In the genomic region with DNA sequence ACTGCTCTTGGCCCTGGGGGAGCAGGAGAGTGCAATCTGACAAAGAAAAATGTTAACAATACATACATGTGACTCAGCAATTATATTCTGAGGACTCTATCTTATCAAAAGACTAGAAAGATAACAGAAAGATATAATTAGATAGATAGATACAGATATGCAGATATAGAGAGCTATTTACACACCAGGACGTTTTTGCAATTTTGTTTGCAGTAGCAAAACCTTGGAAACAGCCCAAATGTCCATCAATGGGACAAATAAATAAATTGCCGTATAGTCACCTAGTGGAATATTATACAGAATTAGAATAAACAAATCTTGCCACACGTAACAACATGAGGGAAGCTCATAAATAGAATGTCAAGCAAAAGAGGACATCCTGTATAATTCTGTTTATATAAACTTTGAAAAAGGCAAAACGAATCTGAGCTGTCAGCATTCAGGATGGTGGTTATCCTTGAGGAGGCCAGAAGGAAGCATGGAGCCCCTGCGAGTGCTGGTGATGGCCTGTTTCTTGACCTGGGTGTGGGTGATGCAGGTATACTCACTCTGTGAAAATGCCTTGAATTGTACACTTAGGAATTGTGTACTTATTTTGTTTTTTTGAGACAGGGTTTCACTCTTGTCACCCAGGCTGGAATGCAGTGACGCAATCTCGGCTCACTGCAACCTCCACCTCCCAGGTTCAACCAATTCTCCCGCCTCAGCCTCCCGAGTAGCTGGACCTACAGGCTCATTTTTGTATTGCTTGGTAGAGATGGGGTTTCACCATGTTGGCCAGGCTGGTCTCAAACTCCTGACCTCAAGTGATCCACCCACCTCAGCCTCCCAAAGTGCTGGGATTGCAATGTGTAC, we compare ENCODE assay signal across 18 cellular contexts. TPM values are rescaled to one million over a fixed set of nuclear protein-coding genes. Genes with fewer than 3 reads are reported as not detected.
DNase-seq lines count a peak whose midpoint lies in the region; ATAC-seq, FAIRE-seq and TF ChIP-seq lines count a peak whose summit lies in the region.
"Had no signal": no experiment of that assay in that cellular context is flagged by ENCODE, and none has a peak within 500 bp of the region (broad histone marks: within the 10 kb centered on the region; RNA-seq: fewer than 3 reads in every experiment).

No MANE protein-coding gene starts in this region.

- TF ChIP-seq CTCF in 22Rv1 (IDR thresholded peaks at IDR 0.05) (no peak), PC-9 (conservative IDR thresholded peaks at IDR 0.05) (no peak), pancreas (IDR thresholded peaks at IDR 0.05) (no peak)

- no peak overlapping the region for H2AFZ ChIP-seq in PC-9

- no peaks in the 10 kb centered on the region for H3K9me2 ChIP-seq in PC-9 (ENCODE audit: insufficient read depth)

- CTCF ChIA-PET in PC-9 (lab: Charles Lee) = interaction anchor here (0.5 kb wide), 1 partner anchor 25 kb away, joined by 3 read pairs; no protein-coding TSS in a partner anchor

- H3K27ac ChIP-seq in 22Rv1 (0 out of 2 replicates have a peak overlapping the region, but pooled peaks have one; percentile 26), PC-9 (peak overlapping the region; percentile 21; the same call in 1 of the 2 replicates), pancreas (peak overlapping the region in 3 of 4 donors; percentile 4 to 19 (median 17))
- peak overlapping the region in 6 of 11 experiments; percentile 46 to 75 (median 64); a peak in 12 of 22 replicates for H3K27ac ChIP-seq in BLaER1 treated with 17β-estradiol and CSF1 and Interleukin-3, amounts not matched to agents 10 nM and 100 nM

- intact Hi-C loops in PC-9 (cut with micrococcal nuclease; ENCODE audit: unreplicated experiment) (no loop called here), pancreas (cut with DNase I) (no loop called here)

- no TSS peak for BruUV-seq in PC-9 (replicated peaks; lab: Mats Ljungman, UMichigan)

- POLR2A ChIA-PET in PC-9 (lab: Charles Lee; ENCODE audit: unreplicated experiment) = interaction anchor here (0.6 kb wide), 1 partner anchor 841 kb away, joined by 3 read pairs; no protein-coding TSS in a partner anchor

- peak in 1 of 2 experiments; percentile 49 for DNase-seq in PC-9
- no peak for DNase-seq in pancreas
- no peak for DNase-seq in Ammon's horn (ENCODE audit: low spot score)
- DNase-seq in NCI-H1694 (lab: John Stamatoyannopoulos, UW) = no peak
- no peak for DNase-seq in KG1 (lab: John Stamatoyannopoulos, UW)
- DNase-seq: C1 segment of cervical spinal cord, EL, KBM-7, MM.1S, NCI-H1436, NCI-H226, NCI-H526, PC-3 had no signal

- peak overlapping the region; percentile 16 to 86 (median 65) for H3K4me2 ChIP-seq in BLaER1 treated with 17β-estradiol and CSF1 and Interleukin-3, amounts not matched to agents 10 nM and 100 nM
- peak overlapping the region; percentile 55 for H3K4me2 ChIP-seq in PC-9
- H3K4me2 ChIP-seq: GM23338 had no signal

- 37 to 38% methylated on average over 9 of the region's 9 CpGs for WGBS in pancreas, 2 donors

- peak; percentile 20 to 65 (median 46) for ATAC-seq in pancreas
- ATAC-seq: PC-3, SK-N-SH treated with all-trans-retinoic acid at 6 μM for 48 hours had no signal

- H3K79me2 ChIP-seq in PC-9 (ENCODE audit: low read depth) = no peaks in the 10 kb centered on the region

- peak overlapping the region in 6 of 11 experiments; percentile 32 to 68 (median 52); a peak in 7 of 22 replicates for H3K9ac ChIP-seq in BLaER1 treated with 17β-estradiol and CSF1 and Interleukin-3, amounts not matched to agents 10 nM and 100 nM

- no peaks in the 10 kb centered on the region for H4K20me1 ChIP-seq in BLaER1 treated with 17β-estradiol and CSF1 and Interleukin-3, amounts not matched to agents 10 nM and 100 nM
- no peaks in the 10 kb centered on the region for H4K20me1 ChIP-seq in PC-9 (ENCODE audit: insufficient read depth)

- H3F3A ChIP-seq in PC-9 (ENCODE audit: insufficient read depth, low read depth) = peaks cover 19% of the 10 kb centered on the region; the same call in 1 of the 2 replicates

- peaks cover 29 to 52% (median 45%) of the 10 kb centered on the region in 10 experiments for H3K4me1 ChIP-seq in BLaER1 treated with 17β-estradiol and CSF1 and Interleukin-3, amounts not matched to agents 10 nM and 100 nM
- H3K4me1 ChIP-seq in PC-9 (replicated peaks; ENCODE audit: insufficient read depth) (peaks cover 54% of the 10 kb centered on the region), pancreas (peaks cover 7 to 22% (median 8%) of the 10 kb centered on the region in 3 donors)

- no peaks in the 10 kb centered on the region for H3K27me3 ChIP-seq in BLaER1 treated with 17β-estradiol and CSF1 and Interleukin-3, amounts not matched to agents 10 nM and 100 nM
- H3K27me3 ChIP-seq in PC-9 (ENCODE audit: insufficient read depth, low read depth) = no peaks in the 10 kb centered on the region
- no peaks in the 10 kb centered on the region for H3K27me3 ChIP-seq in pancreas

- H3K36me3 ChIP-seq in BLaER1 treated with 17β-estradiol and CSF1 and Interleukin-3, amounts not matched to agents 10 nM and 100 nM = no peaks in the 10 kb centered on the region
- H3K36me3 ChIP-seq in PC-9 (ENCODE audit: low read depth) (no peaks in the 10 kb centered on the region), pancreas (no peaks in the 10 kb centered on the region)

- no peaks in the 10 kb centered on the region for H3K9me3 ChIP-seq in BLaER1 treated with 17β-estradiol and CSF1 and Interleukin-3, amounts not matched to agents 10 nM and 100 nM (replicated peaks in 1 of 11)
- H3K9me3 ChIP-seq in PC-9 (ENCODE audit: insufficient read depth, low read depth) (no peaks in the 10 kb centered on the region), pancreas (no peaks in the 10 kb centered on the region)

- FAIRE-seq in pancreas (lab: Jason Lieb, UNC) = no peak

- peak overlapping the region in 1 of 10 experiments; percentile 25; a peak in 1 of 20 replicates for H3K4me3 ChIP-seq in BLaER1 treated with 17β-estradiol and CSF1 and Interleukin-3, amounts not matched to agents 10 nM and 100 nM
- H3K4me3 ChIP-seq in PC-9 (no peak overlapping the region), pancreas (no peak overlapping the region)
- H3K4me3 ChIP-seq: GM23338 had no signal

RNA-seq across cellular contexts. Expression of a gene that starts 12.8 kb away (rescaled TPM):
- total RNA-seq in PC-9 (2021) = not detected in 2 replicates
- under 1 TPM in 4 of 6 donors, not detected in 2; 0.09 to 0.35 (median 0.33) TPM for total RNA-seq in pancreas
- polyA plus RNA-seq in pancreas = under 1 TPM; 0.15 to 0.52 TPM
- total RNA-seq: HT1080, PC-3 had no signal
- polyA plus RNA-seq: GM23338 had no signal

RNA-seq across cellular contexts. Expression of a gene that starts 31.4 kb away (rescaled TPM):
- total RNA-seq in PC-9 (2021) (7.6 and 8.4 TPM in 2 replicates), pancreas (10 to 100 TPM in 1 of 6 donors, 1 to 10 TPM in 5; 5.9 to 12.1 (median 6.6) TPM)
- polyA plus RNA-seq in pancreas = 1 to 10 TPM; 1.7 to 3.6 TPM

RNA-seq across cellular contexts. Expression of a gene that starts 34.3 kb away (rescaled TPM):
- not detected in 2 replicates for total RNA-seq in PC-9 (2021)
- total RNA-seq in pancreas = 100 to 1,000 TPM in 1 of 6 donors, 10 to 100 TPM in 5; 27.0 to 142 (median 56.4) TPM
- polyA plus RNA-seq in pancreas = 10 to 100 TPM; 24.1 to 42.4 TPM
- total RNA-seq: HT1080 had no signal
- polyA plus RNA-seq: GM23338 had no signal

RNA-seq across cellular contexts. Expression of a gene that starts 58.6 kb away (rescaled TPM):
- total RNA-seq in PC-9 (2021) = 0.13 and 0.63 TPM in 2 replicates
- total RNA-seq in pancreas = under 1 TPM; 0.04 to 0.25 (median 0.13) TPM
- polyA plus RNA-seq in pancreas = under 1 TPM; 0.21 to 0.34 TPM
- total RNA-seq: HT1080 had no signal

Comparison
In these comparisons a context has a peak if more than half of its experiments do, and no peak if none do; other contexts are left out.
1. RNA of a gene that starts 34.3 kb away (total RNA-seq): 27.0 to 142 TPM in pancreas; not detected in PC-9; every median in the first group is over 10 times any median in the second.
2. Peak in every context shown above with its lines, with median percentiles within 50 percentile points of each other: H3K27ac ChIP-seq.